In genomic region chr3:132448211-132448961, GRCh38 we compare ENCODE assay signal across 1 cellular context.
TF ChIP-seq lines count a peak whose summit lies in the region.

No MANE protein-coding gene starts in this region.

TF ChIP-seq in H1, 55 proteins besides CTCF, POLR2A, EP300 and RAD21 (continued from another document):
- no peak for TF ChIP-seq POLR2AphosphoS5 (IDR thresholded peaks at IDR 0.05; ENCODE audit: low read depth, low read length)
